In genomic region chr2:25233916-25234610, GRCh38 we compare ENCODE assay signal across 29 cellular contexts.
DNase-seq lines count a peak whose midpoint lies in the region; ATAC-seq, FAIRE-seq and TF ChIP-seq lines count a peak whose summit lies in the region.
"Had no signal": no experiment of that assay in that cellular context is flagged by ENCODE, and none has a peak within 500 bp of the region (broad histone marks: within the 10 kb centered on the region; RNA-seq: fewer than 3 reads in every experiment).

No MANE protein-coding gene starts in this region.

- H3K4me3 Mint-ChIP-seq in activated T-cell treated with anti-CD3 and anti-CD28 coated beads, Interleukin-2, amount 50 U/mL, for 72 hours, result no peak overlapping the region
- no peak overlapping the region for H3K4me3 Mint-ChIP-seq in activated T-cell treated with anti-CD3 and anti-CD28 coated beads, Interleukin-2, amount 50 U/mL, for 4 hours
- no peak overlapping the region for H3K4me3 Mint-ChIP-seq in activated naive CD8-positive, alpha-beta T cell treated with anti-CD3 and anti-CD28 coated beads for 36 hours
- no peak overlapping the region for H3K4me3 Mint-ChIP-seq in osteocyte (ENCODE audit: unreplicated experiment)
- H3K4me3 Mint-ChIP-seq: activated CD8-positive, alpha-beta T cell treated with anti-CD3 and anti-CD28 coated beads for 36 hours; CD4-positive, alpha-beta memory T cell; stimulated activated naive B cell treated with anti-CD40 and anti-IgM and Interleukin-4, amounts not matched to agents 10 μg/mL and 1 μg/mL and 100 μg/mL, for 72 hours; T-helper 17 cell had no signal

- no peak overlapping the region for H3K4me3 ChIP-seq in breast epithelium
- H3K4me3 ChIP-seq: lung, sigmoid colon, tibial artery had no signal

- no peaks in the 10 kb centered on the region for H3K9me3 Mint-ChIP-seq in activated T-cell treated with anti-CD3 and anti-CD28 coated beads, Interleukin-2, amount 50 U/mL, for 72 hours
- H3K9me3 Mint-ChIP-seq in activated T-cell treated with anti-CD3 and anti-CD28 coated beads, Interleukin-2, amount 50 U/mL, for 4 hours, result no peaks in the 10 kb centered on the region
- H3K9me3 Mint-ChIP-seq in activated naive CD8-positive, alpha-beta T cell treated with anti-CD3 and anti-CD28 coated beads for 36 hours, result no peaks in the 10 kb centered on the region
- H3K9me3 Mint-ChIP-seq in osteocyte (ENCODE audit: unreplicated experiment), result no peaks in the 10 kb centered on the region
- H3K9me3 Mint-ChIP-seq: activated CD8-positive, alpha-beta T cell treated with anti-CD3 and anti-CD28 coated beads for 36 hours; stimulated activated naive B cell treated with anti-CD40 and anti-IgM and Interleukin-4, amounts not matched to agents 10 μg/mL and 1 μg/mL and 100 μg/mL, for 72 hours had no signal

- no peaks in the 10 kb centered on the region for H3K27me3 Mint-ChIP-seq in activated T-cell treated with anti-CD3 and anti-CD28 coated beads, Interleukin-2, amount 50 U/mL, for 72 hours (ENCODE audit: low read depth)
- no peaks in the 10 kb centered on the region for H3K27me3 Mint-ChIP-seq in activated T-cell treated with anti-CD3 and anti-CD28 coated beads, Interleukin-2, amount 50 U/mL, for 4 hours (ENCODE audit: low read depth)
- no peaks in the 10 kb centered on the region for H3K27me3 Mint-ChIP-seq in activated naive CD8-positive, alpha-beta T cell treated with anti-CD3 and anti-CD28 coated beads for 36 hours
- H3K27me3 Mint-ChIP-seq in osteocyte (ENCODE audit: unreplicated experiment), result no peaks in the 10 kb centered on the region
- H3K27me3 Mint-ChIP-seq: activated CD8-positive, alpha-beta T cell treated with anti-CD3 and anti-CD28 coated beads for 36 hours; CD4-positive, alpha-beta memory T cell; progenitor cell of endocrine pancreas; stimulated activated naive B cell treated with anti-CD40 and anti-IgM and Interleukin-4, amounts not matched to agents 10 μg/mL and 1 μg/mL and 100 μg/mL, for 72 hours; T-helper 17 cell had no signal

- no peaks in the 10 kb centered on the region for H3K4me1 Mint-ChIP-seq in activated T-cell treated with anti-CD3 and anti-CD28 coated beads, Interleukin-2, amount 50 U/mL, for 72 hours (ENCODE audit: low read depth)
- peaks cover 5% of the 10 kb centered on the region for H3K4me1 Mint-ChIP-seq in activated T-cell treated with anti-CD3 and anti-CD28 coated beads, Interleukin-2, amount 50 U/mL, for 4 hours (ENCODE audit: low read depth)
- H3K4me1 Mint-ChIP-seq in activated naive CD8-positive, alpha-beta T cell treated with anti-CD3 and anti-CD28 coated beads for 36 hours, result peaks cover 4% of the 10 kb centered on the region
- peaks cover 8% of the 10 kb centered on the region for H3K4me1 Mint-ChIP-seq in osteocyte (ENCODE audit: unreplicated experiment)

- H3K36me3 Mint-ChIP-seq in activated T-cell treated with anti-CD3 and anti-CD28 coated beads, Interleukin-2, amount 50 U/mL, for 72 hours (ENCODE audit: insufficient read depth in 2 of 2), result peaks cover 10 to 22% of the 10 kb centered on the region in 2 donors
- H3K36me3 Mint-ChIP-seq in activated T-cell treated with anti-CD3 and anti-CD28 coated beads, Interleukin-2, amount 50 U/mL, for 4 hours (ENCODE audit: insufficient read depth), result peaks cover 28% of the 10 kb centered on the region
- H3K36me3 Mint-ChIP-seq in activated naive CD8-positive, alpha-beta T cell treated with anti-CD3 and anti-CD28 coated beads for 36 hours, result peaks cover 11% of the 10 kb centered on the region
- peaks cover 49% of the 10 kb centered on the region for H3K36me3 Mint-ChIP-seq in osteocyte (ENCODE audit: unreplicated experiment)

- no peak overlapping the region for H3K27ac ChIP-seq in breast epithelium
- H3K27ac ChIP-seq: RWPE1, sigmoid colon, tibial artery had no signal

- ATAC-seq in activated T-cell treated with anti-CD3 and anti-CD28 coated beads, Interleukin-2, amount 50 U/mL, for 72 hours (replicated peaks in 1 of 2), result no peak
- no peak for ATAC-seq in activated T-cell treated with anti-CD3 and anti-CD28 coated beads, Interleukin-2, amount 50 U/mL, for 4 hours
- ATAC-seq: activated CD8-positive, alpha-beta T cell treated with anti-CD3 and anti-CD28 coated beads for 36 hours; HepG2; SK-N-SH treated with all-trans-retinoic acid at 6 μM for 48 hours; stimulated activated naive B cell treated with anti-CD40 and anti-IgM and Interleukin-4, amounts not matched to agents 10 μg/mL and 1 μg/mL and 100 μg/mL, for 72 hours; T-helper 17 cell had no signal

- peaks cover 4% of the 10 kb centered on the region for H3K36me3 ChIP-seq in breast epithelium

- in situ Hi-C loops in ACHN (cut with HindIII; ENCODE audit: low pct_ligation_motif_present, low pct_unique_long_range_greater_than_20kb, low sequenced_read_pairs), result no loop called here

- H3K9me3 ChIP-seq in breast epithelium, result no peaks in the 10 kb centered on the region
- H3K9me3 ChIP-seq: sigmoid colon, tibial artery had no signal

- no peak for TF ChIP-seq CTCF in osteocyte (IDR thresholded peaks at IDR 0.05)
- TF ChIP-seq CTCF in breast epithelium (IDR thresholded peaks at IDR 0.05), result no peak

- intact Hi-C loops in breast epithelium (cut with DNase I; ENCODE audit: low total_unique reads), result no loop called here

- no peaks in the 10 kb centered on the region for H3K4me1 ChIP-seq in breast epithelium

- no peak for TF ChIP-seq POLR2A in breast epithelium (IDR thresholded peaks at IDR 0.05)
- TF ChIP-seq POLR2A in H54 (IDR thresholded peaks at IDR 0.05; ENCODE audit: low read depth, low read length), result no peak

- no peak for DNase-seq in activated T-cell treated with anti-CD3 and anti-CD28 coated beads, Interleukin-2, amount 50 U/mL, for 72 hours
- no peak for DNase-seq in activated T-cell treated with anti-CD3 and anti-CD28 coated beads, Interleukin-2, amount 50 U/mL, for 4 hours
- no peak for DNase-seq in activated naive CD8-positive, alpha-beta T cell treated with anti-CD3 and anti-CD28 coated beads for 36 hours
- DNase-seq in foreskin melanocyte (peak; percentile 63), osteocyte (ENCODE audit: extremely low spot score, unreplicated experiment) (no peak), breast epithelium (ENCODE audit: low spot score in 2 of 2) (no peak), H54 (ENCODE audit: insufficient read length, low spot score) (no peak), ACHN (no peak)
- DNase-seq: activated CD4-positive, alpha-beta T cell treated with anti-CD3 and anti-CD28 coated beads for 1 hour; activated CD8-positive, alpha-beta T cell treated with anti-CD3 and anti-CD28 coated beads for 36 hours; activated gamma-delta T cell; CD4-positive, alpha-beta memory T cell; central memory CD4-positive, alpha-beta T cell; DMS 273 treated with DMSO at 0.1 percent for 48 hours; Karpas-422; NCI-H1436; NCI-H2107; NCI-H446; NCI-H774; sigmoid colon; stimulated activated CD4-positive, alpha-beta T cell treated with anti-CD3 and anti-CD28 coated beads, Interleukin-4, amount 100 ng/mL, for 4 hours; stimulated activated naive B cell treated with anti-CD40 and anti-IgM and Interleukin-4, amounts not matched to agents 10 μg/mL and 1 μg/mL and 100 μg/mL, for 72 hours; T-helper 17 cell; tibial artery had no signal

- no peaks in the 10 kb centered on the region for H3K27me3 ChIP-seq in breast epithelium
- H3K27me3 ChIP-seq: sigmoid colon, tibial artery had no signal

- H3K27ac Mint-ChIP-seq in activated T-cell treated with anti-CD3 and anti-CD28 coated beads, Interleukin-2, amount 50 U/mL, for 72 hours, result peak overlapping the region; percentile 64
- peak overlapping the region; percentile 67 for H3K27ac Mint-ChIP-seq in activated naive CD8-positive, alpha-beta T cell treated with anti-CD3 and anti-CD28 coated beads for 36 hours
- H3K27ac Mint-ChIP-seq in osteocyte (ENCODE audit: unreplicated experiment), result peak overlapping the region; percentile 53
- H3K27ac Mint-ChIP-seq: activated CD8-positive, alpha-beta T cell treated with anti-CD3 and anti-CD28 coated beads for 36 hours; progenitor cell of endocrine pancreas; T-helper 17 cell had no signal

- no peak for FAIRE-seq in H54 (lab: Jason Lieb, UNC)
- FAIRE-seq: HepG2 had no signal
